8 cellular contexts compared by ENCODE assay signal in the genomic region with DNA sequence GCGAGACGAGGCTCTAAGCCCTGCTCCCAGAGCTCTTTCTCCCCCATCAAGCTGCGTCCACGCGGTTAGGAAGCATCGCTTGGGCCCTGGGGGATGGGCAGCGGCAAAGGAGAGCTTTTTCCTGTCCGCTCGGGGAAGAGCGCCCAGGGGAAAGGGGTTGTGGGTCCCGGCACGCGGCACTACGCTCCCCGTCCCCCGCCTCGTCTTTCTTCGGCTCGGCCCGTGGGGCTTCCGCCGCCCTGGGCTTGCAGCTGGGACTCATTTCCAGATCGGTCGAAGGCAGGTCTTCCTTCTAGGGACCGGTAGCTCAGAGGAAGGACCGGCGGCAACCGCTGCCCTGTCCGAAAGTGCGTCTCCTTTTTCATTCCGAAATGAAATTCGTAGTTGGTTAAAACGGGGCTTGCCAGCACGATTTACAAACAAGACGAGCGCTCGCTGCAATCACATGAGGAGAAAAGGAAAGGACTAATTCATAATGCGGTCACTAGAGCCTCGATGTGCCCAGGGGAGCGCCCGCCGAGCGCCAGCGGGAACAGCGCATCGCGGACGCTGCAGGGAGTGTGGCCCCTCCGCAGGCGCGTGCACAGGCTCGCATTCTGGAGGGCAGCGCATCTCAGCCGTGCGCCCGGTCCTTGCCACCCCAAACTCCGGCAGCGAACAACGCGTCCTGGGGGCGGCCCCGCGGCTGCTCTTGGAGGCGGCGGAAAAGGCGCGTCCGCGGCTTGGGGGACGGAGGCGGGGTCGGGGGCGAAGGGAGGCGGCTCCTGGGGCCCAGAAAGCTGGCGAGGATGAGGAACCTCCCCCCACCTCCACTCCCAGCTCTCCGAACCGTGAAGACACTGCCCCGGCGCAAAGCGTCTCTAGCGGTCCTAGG. TPM values are rescaled to one million over a fixed set of nuclear protein-coding genes. Genes with fewer than 3 reads are reported as not detected.
DNase-seq lines count a peak whose midpoint lies in the region; ATAC-seq, FAIRE-seq and TF ChIP-seq lines count a peak whose summit lies in the region.

No MANE protein-coding gene starts in this region.

- H3K9me3 Mint-ChIP-seq in astrocyte (ENCODE audit: unreplicated experiment), result peaks cover 3% of the 10 kb centered on the region

- H3K36me3 ChIP-seq in astrocyte (ENCODE audit: insufficient read depth, low read length) (no peaks in the 10 kb centered on the region), keratinocyte (ENCODE audit: control insufficient read depth in 2 of 2, extremely low read depth in 1 of 2, insufficient read depth in 2 of 2, low read length in 2 of 2) (no peaks in the 10 kb centered on the region)

- peaks cover 15% of the 10 kb centered on the region for H3K4me1 ChIP-seq in astrocyte (ENCODE audit: insufficient read depth, low read length)
- peaks cover 19% of the 10 kb centered on the region for H3K4me1 ChIP-seq in keratinocyte (ENCODE audit: control insufficient read depth, extremely low read depth, insufficient read depth, low read length)

- H2AFZ ChIP-seq in astrocyte (ENCODE audit: low read depth, low read length), result peak overlapping the region; percentile 96
- peak overlapping the region; percentile 45 for H2AFZ ChIP-seq in keratinocyte (ENCODE audit: control insufficient read depth, low read length)

- peaks cover 15% of the 10 kb centered on the region for H3K27me3 ChIP-seq in astrocyte (ENCODE audit: insufficient read depth, low read length)
- H3K27me3 ChIP-seq in keratinocyte (ENCODE audit: control insufficient read depth, extremely low read depth, insufficient read depth, low read length), result peaks cover 21% of the 10 kb centered on the region

- H4K20me1 ChIP-seq in astrocyte (ENCODE audit: insufficient read depth, low read length) (no peaks in the 10 kb centered on the region), keratinocyte (ENCODE audit: control insufficient read depth, extremely low read depth, insufficient read depth, low read length) (no peaks in the 10 kb centered on the region)

- H3K79me2 ChIP-seq in astrocyte (ENCODE audit: insufficient read depth, low read length), result no peaks in the 10 kb centered on the region
- no peaks in the 10 kb centered on the region for H3K79me2 ChIP-seq in keratinocyte (ENCODE audit: control insufficient read depth, insufficient read depth, low read length)

- no peak overlapping the region for H3K27ac ChIP-seq in astrocyte (ENCODE audit: low read depth, low read length)
- H3K27ac ChIP-seq in keratinocyte (ENCODE audit: control insufficient read depth, insufficient read depth, low read length), result no peak overlapping the region

- H3K9ac ChIP-seq in astrocyte (ENCODE audit: low read length) (peak overlapping the region; percentile 62), keratinocyte (ENCODE audit: control insufficient read depth, extremely low read depth, insufficient read depth, low read length) (peak overlapping the region; percentile 35)

- H3K27me3 Mint-ChIP-seq in astrocyte (ENCODE audit: low read depth, unreplicated experiment), result peaks cover 50% of the 10 kb centered on the region

- no peaks in the 10 kb centered on the region for H3K4me1 Mint-ChIP-seq in astrocyte (ENCODE audit: low read depth, unreplicated experiment)

- H3K9me3 ChIP-seq in astrocyte (ENCODE audit: insufficient read depth, low read depth, low read length) (no peaks in the 10 kb centered on the region), keratinocyte (ENCODE audit: control insufficient read depth, low read depth, low read length) (no peaks in the 10 kb centered on the region)

- FAIRE-seq in astrocyte (lab: Jason Lieb, UNC) (no peak), keratinocyte (lab: Jason Lieb, UNC) (no peak)

- H3K4me2 ChIP-seq in astrocyte (ENCODE audit: low read length), result peak overlapping the region; percentile 97
- peak overlapping the region; percentile 91 for H3K4me2 ChIP-seq in keratinocyte (ENCODE audit: control insufficient read depth, extremely low read depth, insufficient read depth, low read depth, low read length)

- no peak overlapping the region for H3K27ac Mint-ChIP-seq in astrocyte (ENCODE audit: unreplicated experiment)

- DNase-seq in ELF-1 (ENCODE audit: low read depth, low spot score), result peak; percentile 60
- DNase-seq in T-helper 1 cell, result peak; percentile 58 to 92 (median 69)
- DNase-seq in astrocyte (ENCODE audit: low read depth), result no peak
- DNase-seq in keratinocyte (ENCODE audit: low read depth, low spot score), result no peak
- DNase-seq in stimulated activated CD4-positive, alpha-beta T cell treated with anti-CD3 and anti-CD28 coated beads, Interleukin-1b, Interleukin-23, amount 100 ng/mL, for 48 hours, result peak; percentile 82
- DNase-seq in epidermal melanocyte (ENCODE audit: insufficient read length, low spot score), result no peak

- peak overlapping the region; percentile 73 for H3K4me3 ChIP-seq in astrocyte (ENCODE audit: insufficient read depth, low read depth, low read length)
- H3K4me3 ChIP-seq in keratinocyte (ENCODE audit: control insufficient read depth in 2 of 3, extremely low read depth in 1 of 3, insufficient read depth in 2 of 3, low read depth in 1 of 3, low read length in 3 of 3), result peak overlapping the region; percentile 36 to 71 (median 64)

- H3K36me3 Mint-ChIP-seq in astrocyte (ENCODE audit: low read depth, unreplicated experiment), result peaks cover 2% of the 10 kb centered on the region

- peak overlapping the region; percentile 88 for H3K4me3 Mint-ChIP-seq in astrocyte (ENCODE audit: unreplicated experiment)

- no peak for TF ChIP-seq EP300 in Ishikawa (IDR thresholded peaks at IDR 0.05; ENCODE audit: borderline replicate concordance)

- H3K9me1 ChIP-seq in keratinocyte (ENCODE audit: control insufficient read depth, extremely low read depth, insufficient read depth, low read length), result no peaks in the 10 kb centered on the region

- TF ChIP-seq CTCF in astrocyte (IDR thresholded peaks at IDR 0.05; ENCODE audit: insufficient read depth, low read depth, low read length) (no peak), keratinocyte (optimal IDR thresholded peaks at IDR 0.05 in 1 of 3, IDR thresholded peaks at IDR 0.05 in 1 of 3, conservative IDR thresholded peaks at IDR 0.05 in 1 of 3; ENCODE audit: extremely low read depth in 1 of 3, insufficient read depth in 2 of 3, low read length in 3 of 3) (no peak)

- dilution Hi-C loops in keratinocyte (cut with MboI; ENCODE audit: extremely low pct_ligation_motif_present, low sequenced_read_pairs), result no loop called here

- TF ChIP-seq RAD21 in Ishikawa (IDR thresholded peaks at IDR 0.05; ENCODE audit: low read depth), result no peak

- peak; percentile 65 for ATAC-seq in GM21515 (IDR thresholded peaks at IDR 0.05; ENCODE audit: unreplicated experiment)

TF ChIP-seq in Ishikawa, 13 proteins besides CTCF, POLR2A, EP300 and RAD21 (continues in another document):
- peak; percentile 17; the same call in 1 of the 2 replicates for TF ChIP-seq ZBTB7A (IDR thresholded peaks at IDR 0.05; ENCODE audit: low read depth)

RNA-seq across cellular contexts. Expression of gene ITPRIPL1, which starts 3.6 kb away (rescaled TPM):
- 0.10 and 0.45 TPM in 2 replicates for total RNA-seq in astrocyte
- 0.28 to 0.66 TPM (median 0.58 TPM) in 3 replicates for polyA plus RNA-seq in keratinocyte
- not detected for polyA plus RNA-seq in keratinocyte (2011; ENCODE audit: low read depth)
- polyA plus RNA-seq in keratinocyte (2011; cell fraction: cytosol; rRNA removed), result 0.10 and 0.11 TPM in 2 replicates
- 0.39 and 0.49 TPM in 2 replicates for polyA plus RNA-seq in keratinocyte (2011; cell fraction: nucleus; rRNA removed)
- 0.07 and 0.72 TPM in 2 replicates for polyA plus RNA-seq in keratinocyte (2012; ENCODE audit: low replicate concordance)
- polyA minus RNA-seq in keratinocyte, result 0.20 to 0.79 TPM (median 0.26 TPM) in 3 replicates
- polyA minus RNA-seq in keratinocyte (2011; cell fraction: cytosol; rRNA and poly(A)+ RNA removed), result not detected
- not detected in 2 replicates for polyA minus RNA-seq in keratinocyte (2011; cell fraction: nucleus; rRNA and poly(A)+ RNA removed)

RNA-seq across cellular contexts. Expression of gene NCAPH, which starts 14.1 kb away (rescaled TPM):
- total RNA-seq in astrocyte, result 2.5 and 2.8 TPM in 2 replicates
- 2.1 to 21.1 TPM (median 14.4 TPM) in 3 replicates for polyA plus RNA-seq in keratinocyte
- 0.41 TPM for polyA plus RNA-seq in keratinocyte (2011; ENCODE audit: low read depth)
- polyA plus RNA-seq in keratinocyte (2011; cell fraction: cytosol; rRNA removed), result 3.7 and 3.9 TPM in 2 replicates
- 3.7 and 4.1 TPM in 2 replicates for polyA plus RNA-seq in keratinocyte (2011; cell fraction: nucleus; rRNA removed)
- 10.9 TPM in 1 of 2 replicates, not detected in the other for polyA plus RNA-seq in keratinocyte (2012; ENCODE audit: low replicate concordance)
- 2.8 to 22.4 TPM (median 11.7 TPM) in 3 replicates for polyA minus RNA-seq in keratinocyte
- polyA minus RNA-seq in keratinocyte (2011; cell fraction: cytosol; rRNA and poly(A)+ RNA removed), result 3.5 TPM
- polyA minus RNA-seq in keratinocyte (2011; cell fraction: nucleus; rRNA and poly(A)+ RNA removed), result 1.4 and 1.5 TPM in 2 replicates

RNA-seq across cellular contexts. Expression of gene SNRNP200, which starts 16.1 kb away (rescaled TPM):
- total RNA-seq in astrocyte, result 97.3 and 101 TPM in 2 replicates
- 78.4 to 97.5 TPM (median 79.4 TPM) in 3 replicates for polyA plus RNA-seq in keratinocyte
- polyA plus RNA-seq in keratinocyte (2011; ENCODE audit: low read depth), result 95.0 TPM
- 57.6 and 67.6 TPM in 2 replicates for polyA plus RNA-seq in keratinocyte (2011; cell fraction: cytosol; rRNA removed)
- polyA plus RNA-seq in keratinocyte (2011; cell fraction: nucleus; rRNA removed), result 216 and 245 TPM in 2 replicates
- polyA plus RNA-seq in keratinocyte (2012; ENCODE audit: low replicate concordance), result 55.1 and 79.8 TPM in 2 replicates
- polyA minus RNA-seq in keratinocyte, result 202 to 276 TPM (median 227 TPM) in 3 replicates
- polyA minus RNA-seq in keratinocyte (2011; cell fraction: cytosol; rRNA and poly(A)+ RNA removed), result 68.7 TPM
- 131 and 182 TPM in 2 replicates for polyA minus RNA-seq in keratinocyte (2011; cell fraction: nucleus; rRNA and poly(A)+ RNA removed)

RNA-seq across cellular contexts. Expression of gene CIAO1, which starts 55.4 kb away (rescaled TPM):
- total RNA-seq in astrocyte, result 56.3 and 58.6 TPM in 2 replicates
- polyA plus RNA-seq in keratinocyte, result 67.4 to 90.9 TPM (median 76.9 TPM) in 3 replicates
- polyA plus RNA-seq in keratinocyte (2011; ENCODE audit: low read depth), result 27.9 TPM
- 68.9 and 77.2 TPM in 2 replicates for polyA plus RNA-seq in keratinocyte (2011; cell fraction: cytosol; rRNA removed)
- 90.0 and 99.6 TPM in 2 replicates for polyA plus RNA-seq in keratinocyte (2011; cell fraction: nucleus; rRNA removed)
- polyA plus RNA-seq in keratinocyte (2012; ENCODE audit: low replicate concordance), result 45.4 and 51.1 TPM in 2 replicates
- polyA minus RNA-seq in keratinocyte, result 86.5 to 115 TPM (median 105 TPM) in 3 replicates
- polyA minus RNA-seq in keratinocyte (2011; cell fraction: cytosol; rRNA and poly(A)+ RNA removed), result 73.5 TPM
- polyA minus RNA-seq in keratinocyte (2011; cell fraction: nucleus; rRNA and poly(A)+ RNA removed), result 55.8 and 65.5 TPM in 2 replicates

RNA-seq across cellular contexts. Expression of gene TMEM127, which starts 55.7 kb away (rescaled TPM):
- 41.7 and 45.5 TPM in 2 replicates for total RNA-seq in astrocyte
- polyA plus RNA-seq in keratinocyte, result 30.8 to 45.6 TPM (median 35.8 TPM) in 3 replicates
- polyA plus RNA-seq in keratinocyte (2011; ENCODE audit: low read depth), result 26.4 TPM
- 35.0 and 37.6 TPM in 2 replicates for polyA plus RNA-seq in keratinocyte (2011; cell fraction: cytosol; rRNA removed)
- polyA plus RNA-seq in keratinocyte (2011; cell fraction: nucleus; rRNA removed), result 52.9 and 61.3 TPM in 2 replicates
- polyA plus RNA-seq in keratinocyte (2012; ENCODE audit: low replicate concordance), result 23.9 and 31.5 TPM in 2 replicates
- polyA minus RNA-seq in keratinocyte, result 65.0 to 153 TPM (median 74.8 TPM) in 3 replicates
- 25.7 TPM for polyA minus RNA-seq in keratinocyte (2011; cell fraction: cytosol; rRNA and poly(A)+ RNA removed)
- 40.5 and 54.1 TPM in 2 replicates for polyA minus RNA-seq in keratinocyte (2011; cell fraction: nucleus; rRNA and poly(A)+ RNA removed)

Comparison
In these comparisons a context has a peak if more than half of its experiments do, and no peak if none do; other contexts are left out.
1. DNase-seq: peak in ELF-1 (single experiment), T-helper 1 cell (5 of 5) and stimulated activated CD4-positive, alpha-beta T cell treated with anti-CD3 and anti-CD28 coated beads, Interleukin-1b, Interleukin-23, amount 100 ng/mL, for 48 hours (single experiment); none in astrocyte (single experiment), keratinocyte (single experiment) and epidermal melanocyte (single experiment).